In genomic region chr16:67665598-67665997, GRCh38 we compare ENCODE assay signal across 6 cellular contexts. TPM values are rescaled to one million over a fixed set of nuclear protein-coding genes. Genes with fewer than 3 reads are reported as not detected.
DNase-seq lines count a peak whose midpoint lies in the region; ATAC-seq and TF ChIP-seq lines count a peak whose summit lies in the region.

No MANE protein-coding gene starts in this region.

- H3K27me3 ChIP-seq in KMS-11 (ENCODE audit: insufficient read depth, low read depth) (no peaks in the 10 kb centered on the region), colonic mucosa (no peaks in the 10 kb centered on the region), gastrocnemius medialis (no peaks in the 10 kb centered on the region)

- no peaks in the 10 kb centered on the region for H4K20me1 ChIP-seq in KMS-11 (ENCODE audit: insufficient read depth)

- no peak for DNase-seq in colonic mucosa
- no peak for DNase-seq in gastrocnemius medialis
- no peak for DNase-seq in stimulated activated CD4-positive, alpha-beta T cell treated with anti-CD3 and anti-CD28 coated beads, Interleukin-2, amount 100 ng/mL, for 24 hours
- DNase-seq in NCI-H2029 treated with DMSO at 0.1 percent for 48 hours (lab: John Stamatoyannopoulos, UW) = no peak

- peak overlapping the region; percentile 89; the same call in 1 of the 2 replicates for H2AFZ ChIP-seq in KMS-11 (ENCODE audit: low read depth)

- in situ Hi-C loops in gastrocnemius medialis (cut with MboI; ENCODE audit: low sequenced_read_pairs in 4 of 4) = loop anchor here in 2 of 4 donors (10.0 kb wide), 2 partner anchors 111 to 141 kb away; partner anchors contain the start of gene RIPOR1 (in 1 of the 2)

- H3K4me2 ChIP-seq in KMS-11 = peak overlapping the region; percentile 90

- H3K4me1 ChIP-seq in KMS-11 (ENCODE audit: low read depth, poor library complexity, severe bottlenecking) (peaks cover 34% of the 10 kb centered on the region), colonic mucosa (peaks cover 17% of the 10 kb centered on the region), gastrocnemius medialis (peaks cover 27 to 30% of the 10 kb centered on the region in 2 donors)

- no peaks in the 10 kb centered on the region; the same call in 1 of the 2 replicates for H3K79me2 ChIP-seq in KMS-11 (ENCODE audit: insufficient read depth, low read depth)

- H3K4me3 ChIP-seq in KMS-11 (IDR thresholded peaks at IDR 0.05; ENCODE audit: insufficient read depth, low read depth, low read length) (no peak overlapping the region), colonic mucosa (peak overlapping the region; percentile 88), gastrocnemius medialis (peak overlapping the region; percentile 75 to 91 (median 86))

- ATAC-seq in gastrocnemius medialis (no peak), GM19463 (IDR thresholded peaks at IDR 0.05; ENCODE audit: unreplicated experiment) (no peak)

- no peak for TF ChIP-seq POLR2A in gastrocnemius medialis (IDR thresholded peaks at IDR 0.05)

- no peaks in the 10 kb centered on the region for H3K9me3 ChIP-seq in colonic mucosa
- no peaks in the 10 kb centered on the region for H3K9me3 ChIP-seq in gastrocnemius medialis

- TF ChIP-seq CTCF in KMS-11 (conservative IDR thresholded peaks at IDR 0.05; ENCODE audit: low read depth, low read length) (no peak), colonic mucosa (IDR thresholded peaks at IDR 0.05) (no peak), gastrocnemius medialis (IDR thresholded peaks at IDR 0.05 in 4 of 5, conservative IDR thresholded peaks at IDR 0.05 in 1 of 5) (no peak)

- H3K36me3 ChIP-seq in KMS-11 (ENCODE audit: insufficient read depth) (no peaks in the 10 kb centered on the region), colonic mucosa (no peaks in the 10 kb centered on the region), gastrocnemius medialis (peaks cover 0 to 12% of the 10 kb centered on the region in 2 donors)

- H3K27ac ChIP-seq in KMS-11 (peak overlapping the region; percentile 59), colonic mucosa (no peak overlapping the region), gastrocnemius medialis (peak overlapping the region in 1 of 4 donors; percentile 86)

- intact Hi-C loops in colonic mucosa (cut with DNase I) = loop anchor here (10.0 kb wide), 1 partner anchor 141 kb away; the partner anchor contains the start of gene RIPOR1
- intact Hi-C loops in gastrocnemius medialis (cut with DNase I; ENCODE audit: low total_unique reads) = no loop called here

- H3K9ac ChIP-seq in KMS-11 = peak overlapping the region; percentile 60
- peak overlapping the region; percentile 43 to 66 for H3K9ac ChIP-seq in colonic mucosa (ENCODE audit: low read depth in 2 of 2, low read length in 2 of 2)

RNA-seq across cellular contexts. Expression of gene ENKD1, which starts 1.0 kb away (rescaled TPM):
- total RNA-seq in colonic mucosa (10 to 100 TPM in 1 of 2 donors, 1 to 10 TPM in 1; 9.1 to 13.0 TPM), gastrocnemius medialis (10 to 100 TPM in 3 of 4 donors, 1 to 10 TPM in 1; 8.1 to 14.2 (median 11.2) TPM)

RNA-seq across cellular contexts. Expression of gene C16orf86, which starts 1.0 kb away (rescaled TPM):
- total RNA-seq in colonic mucosa (1 to 10 TPM; 1.1 to 1.4 TPM), gastrocnemius medialis (1 to 10 TPM; 5.1 to 8.5 (median 7.3) TPM)

RNA-seq across cellular contexts. Expression of gene PARD6A, which starts 4.8 kb away (rescaled TPM):
- 10 to 100 TPM in 1 of 2 donors, 1 to 10 TPM in 1; 4.6 to 10.3 TPM for total RNA-seq in colonic mucosa
- 10 to 100 TPM in 3 of 4 donors, 1 to 10 TPM in 1; 2.7 to 17.3 (median 12.5) TPM for total RNA-seq in gastrocnemius medialis

RNA-seq across cellular contexts. Expression of gene ACD, which starts 5.5 kb away (rescaled TPM):
- total RNA-seq in colonic mucosa (10 to 100 TPM; 11.8 to 27.5 TPM), gastrocnemius medialis (10 to 100 TPM in 3 of 4 donors, 1 to 10 TPM in 1; 9.9 to 12.8 (median 11.1) TPM)

RNA-seq across cellular contexts. Expression of gene CARMIL2, which starts 20.7 kb away (rescaled TPM):
- 1 to 10 TPM; 1.9 to 2.5 TPM for total RNA-seq in colonic mucosa
- total RNA-seq in gastrocnemius medialis = 1 to 10 TPM in 1 of 4 donors, under 1 TPM in 1, not detected in 2; 0.10 to 1.1 TPM
